In genomic region chr13:28071424-28071823, GRCh38 we compare ENCODE assay signal across 1 cellular context.
A peak's percentile ranks its signal among the peaks of the same experiment; 100 is the strongest.
TF ChIP-seq lines count a peak whose summit lies in the region.

No MANE protein-coding gene starts in this region.

TF ChIP-seq in GM12878, 131 proteins besides CTCF, POLR2A, EP300 and RAD21:
- TF ChIP-seq CBFB (IDR thresholded peaks at IDR 0.05; ENCODE audit: low read depth) = no peak
- TF ChIP-seq ETV6 (conservative IDR thresholded peaks at IDR 0.05 in 1 of 2, IDR thresholded peaks at IDR 0.05 in 1 of 2; ENCODE audit: borderline replicate concordance in 1 of 2, low read depth in 1 of 2) = no peak
- TF ChIP-seq SP1 (IDR thresholded peaks at IDR 0.05; ENCODE audit: low read depth, low read length) = no peak
- TF ChIP-seq RUNX3 (IDR thresholded peaks at IDR 0.05; ENCODE audit: low read length) = peak; percentile 42; the same call in 1 of the 2 replicates
